20 cellular contexts compared by ENCODE assay signal in the genomic region with DNA sequence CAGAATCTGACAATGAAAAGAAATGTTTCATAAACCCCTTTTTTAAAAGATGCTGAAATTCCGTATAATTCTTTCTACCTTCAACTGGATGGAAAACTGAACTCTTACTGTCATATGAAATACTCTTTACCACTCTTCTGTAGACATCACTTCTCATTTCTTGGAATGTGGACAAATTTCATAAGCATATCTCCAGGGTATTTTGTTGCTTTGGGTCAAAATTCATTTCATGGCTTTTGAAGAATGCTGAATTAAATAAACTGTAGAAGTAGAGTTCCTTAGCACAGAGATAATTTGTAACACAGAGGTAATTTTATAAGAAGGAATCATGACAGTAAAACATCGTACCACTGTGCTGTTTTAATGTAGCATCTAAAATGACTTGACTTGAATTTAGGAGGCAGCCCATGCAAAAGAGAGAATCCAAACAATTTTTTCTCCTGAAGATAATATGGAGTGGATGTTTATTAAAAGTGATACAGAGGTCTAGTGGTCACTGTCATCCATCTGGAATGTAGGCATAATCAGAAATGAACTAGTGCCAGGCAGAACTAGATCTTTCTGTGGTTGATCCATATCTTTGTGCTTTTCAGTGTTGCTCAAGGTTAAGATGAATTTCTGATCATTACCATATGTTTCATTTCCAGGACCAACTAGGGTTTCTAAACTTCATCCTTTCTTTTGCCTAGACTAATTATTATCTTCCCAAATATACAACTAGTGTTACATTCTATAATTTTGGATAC.
DNase-seq lines count a peak whose midpoint lies in the region; ATAC-seq and TF ChIP-seq lines count a peak whose summit lies in the region.
"Had no signal": no experiment of that assay in that cellular context is flagged by ENCODE, and none has a peak within 500 bp of the region (broad histone marks: within the 10 kb centered on the region; RNA-seq: fewer than 3 reads in every experiment).

No MANE protein-coding gene starts in this region.

- H3K9ac ChIP-seq in fibroblast of lung (ENCODE audit: insufficient read depth, low read length) (no peak overlapping the region), smooth muscle cell (ENCODE audit: low read depth) (no peak overlapping the region)

- H3K36me3 Mint-ChIP-seq in MCF 10A (ENCODE audit: insufficient read depth, unreplicated experiment) = peaks cover 7% of the 10 kb centered on the region
- H3K36me3 Mint-ChIP-seq: natural killer cell treated with Interleukin-12 subunit alpha and Interleukin-12 subunit beta and Interleukin-15 and Interleukin-18, amount 100 ng/mL, for 72 hours had no signal

- H3K4me1 ChIP-seq in breast epithelium = no peaks in the 10 kb centered on the region
- H3K4me1 ChIP-seq in fibroblast of lung (ENCODE audit: control insufficient read depth, extremely low read depth, insufficient read depth, low read length) = peaks cover 4% of the 10 kb centered on the region
- no peaks in the 10 kb centered on the region for H3K4me1 ChIP-seq in smooth muscle cell (ENCODE audit: low read depth)
- H3K4me1 ChIP-seq: transverse colon had no signal

- CTCF ChIA-PET in MCF 10A (lab: Yijun Ruan, JAX) = interaction anchor here (0.6 to 0.7 kb wide), 2 partner anchors 21 to 92 kb away, joined by 3 read pairs; no protein-coding TSS in a partner anchor

- H3F3A ChIP-seq in smooth muscle cell (ENCODE audit: low read depth) = no peaks in the 10 kb centered on the region

- H3K27ac Mint-ChIP-seq in MCF 10A (ENCODE audit: low read depth, unreplicated experiment) = peak overlapping the region; percentile 29
- H3K27ac Mint-ChIP-seq: IgD-negative memory B cell; natural killer cell treated with Interleukin-12 subunit alpha and Interleukin-12 subunit beta and Interleukin-15 and Interleukin-18, amount 100 ng/mL, for 72 hours had no signal

- no peak overlapping the region for H3K4me3 ChIP-seq in breast epithelium
- no peak overlapping the region for H3K4me3 ChIP-seq in fibroblast of lung (replicated peaks in 1 of 4; ENCODE audit: control extremely low read depth in 1 of 4, insufficient read depth in 1 of 4, low read depth in 3 of 4, low read length in 4 of 4)
- no peak overlapping the region for H3K4me3 ChIP-seq in smooth muscle cell
- H3K4me3 ChIP-seq: transverse colon had no signal

- H3K27me3 ChIP-seq in breast epithelium = no peaks in the 10 kb centered on the region
- H3K27me3 ChIP-seq in fibroblast of lung (ENCODE audit: control insufficient read depth, insufficient read depth, low read length) = no peaks in the 10 kb centered on the region
- no peaks in the 10 kb centered on the region for H3K27me3 ChIP-seq in smooth muscle cell (ENCODE audit: low read depth)
- H3K27me3 ChIP-seq: transverse colon had no signal

- POLR2A ChIA-PET in MCF 10A (lab: Yijun Ruan, JAX) = interaction anchor here (0.7 kb wide), 1 partner anchor 238 kb away, joined by 4 read pairs; no protein-coding TSS in a partner anchor

- no peaks in the 10 kb centered on the region for H3K9me3 Mint-ChIP-seq in MCF 10A (ENCODE audit: unreplicated experiment)
- H3K9me3 Mint-ChIP-seq: IgD-negative memory B cell had no signal

- intact Hi-C loops in MCF 10A (cut with micrococcal nuclease) = no loop called here
- intact Hi-C loops in breast epithelium (cut with DNase I; ENCODE audit: low total_unique reads) = no loop called here

- H2AFZ ChIP-seq in fibroblast of lung (ENCODE audit: low read length) (no peak overlapping the region), smooth muscle cell (ENCODE audit: low read depth) (no peak overlapping the region)

- peak overlapping the region; percentile 36 for H3K4me2 ChIP-seq in fibroblast of lung (ENCODE audit: extremely low read depth, insufficient read depth, low read length)
- H3K4me2 ChIP-seq in smooth muscle cell = peak overlapping the region; percentile 18

- no peaks in the 10 kb centered on the region for H3K79me2 ChIP-seq in fibroblast of lung (ENCODE audit: control insufficient read depth, insufficient read depth, low read length)
- no peaks in the 10 kb centered on the region for H3K79me2 ChIP-seq in smooth muscle cell (ENCODE audit: low read depth)

- ATAC-seq in GM21529 (IDR thresholded peaks at IDR 0.05; ENCODE audit: unreplicated experiment) = no peak
- ATAC-seq: natural killer cell treated with Interleukin-12 subunit alpha and Interleukin-12 subunit beta and Interleukin-15 and Interleukin-18, amount 100 ng/mL, for 72 hours had no signal

- H4K20me1 ChIP-seq in fibroblast of lung (ENCODE audit: control insufficient read depth, extremely low read depth, insufficient read depth, low read length) (no peaks in the 10 kb centered on the region), smooth muscle cell (ENCODE audit: low read depth) (no peaks in the 10 kb centered on the region)

- no peak overlapping the region for H3K4me3 Mint-ChIP-seq in MCF 10A (ENCODE audit: unreplicated experiment)
- H3K4me3 Mint-ChIP-seq: IgD-negative memory B cell; natural killer cell treated with Interleukin-12 subunit alpha and Interleukin-12 subunit beta and Interleukin-15 and Interleukin-18, amount 100 ng/mL, for 72 hours had no signal

- TF ChIP-seq CTCF in MCF 10A (IDR thresholded peaks at IDR 0.05; ENCODE audit: unreplicated experiment) (no peak), breast epithelium (IDR thresholded peaks at IDR 0.05) (no peak), fibroblast of lung (conservative IDR thresholded peaks at IDR 0.05 in 1 of 2, IDR thresholded peaks at IDR 0.05 in 1 of 2; ENCODE audit: low read depth in 1 of 2, low read length in 2 of 2) (no peak), smooth muscle cell (IDR thresholded peaks at IDR 0.05; ENCODE audit: borderline replicate concordance, insufficient read depth, poor library complexity, severe bottlenecking) (no peak)

- no peaks in the 10 kb centered on the region for H3K36me3 ChIP-seq in breast epithelium
- H3K36me3 ChIP-seq in fibroblast of lung (ENCODE audit: control insufficient read depth, insufficient read depth, low read length) = no peaks in the 10 kb centered on the region
- no peaks in the 10 kb centered on the region for H3K36me3 ChIP-seq in smooth muscle cell (ENCODE audit: low read depth)
- H3K36me3 ChIP-seq: transverse colon had no signal

- no peak for TF ChIP-seq POLR2A in breast epithelium (IDR thresholded peaks at IDR 0.05)

- BruUV-seq in MCF 10A (replicated peaks; lab: Mats Ljungman, UMichigan) = no TSS peak

- H3K4me1 Mint-ChIP-seq in MCF 10A (ENCODE audit: insufficient read depth, unreplicated experiment) = peaks cover 47% of the 10 kb centered on the region

- WGBS in smooth muscle cell (ENCODE audit: low lambda C conversion rate) = 73% methylated on average over 2 of the region's 2 CpGs

- H3K27ac ChIP-seq in breast epithelium = no peak overlapping the region
- no peak overlapping the region for H3K27ac ChIP-seq in fibroblast of lung (ENCODE audit: insufficient read depth, low read length)
- peak overlapping the region; percentile 41 for H3K27ac ChIP-seq in smooth muscle cell (ENCODE audit: low read depth)
- H3K27ac ChIP-seq: 22Rv1, transverse colon had no signal

- no peaks in the 10 kb centered on the region for H3K9me3 ChIP-seq in breast epithelium
- H3K9me3 ChIP-seq in fibroblast of lung (ENCODE audit: control insufficient read depth, insufficient read depth, low read depth, low read length) = no peaks in the 10 kb centered on the region
- no peaks in the 10 kb centered on the region for H3K9me3 ChIP-seq in smooth muscle cell (replicated peaks; ENCODE audit: low read depth)
- H3K9me3 ChIP-seq: transverse colon had no signal

- H3K27me3 Mint-ChIP-seq in MCF 10A (ENCODE audit: insufficient read depth, unreplicated experiment) = no peaks in the 10 kb centered on the region
- H3K27me3 Mint-ChIP-seq: IgD-negative memory B cell; natural killer cell treated with Interleukin-12 subunit alpha and Interleukin-12 subunit beta and Interleukin-15 and Interleukin-18, amount 100 ng/mL, for 72 hours had no signal

- DNase-seq in MCF 10A (ENCODE audit: unreplicated experiment) = no peak
- no peak for DNase-seq in breast epithelium (ENCODE audit: low spot score in 2 of 2)
- DNase-seq in SK-N-DZ (ENCODE audit: low spot score) = peak; percentile 25
- DNase-seq in fibroblast of lung (ENCODE audit: low read depth in 2 of 2) = peak; percentile 89 to 90
- no peak for DNase-seq in smooth muscle cell (lab: John Stamatoyannopoulos, UW; ENCODE audit: unreplicated experiment)
- DNase-seq in NCI-H446 (lab: John Stamatoyannopoulos, UW) = no peak
- DNase-seq in inferior parietal cortex (ENCODE audit: extremely low spot score) = no peak
- DNase-seq: activated CD4-positive, CD25-positive, alpha-beta regulatory T cell; cortex of kidney; DMS53; head of caudate nucleus; NCI-H1930; NCI-H510A; SIG-M5; stimulated activated naive CD4-positive, alpha-beta T cell; transverse colon had no signal

Comparison
In these comparisons a context has a peak if more than half of its experiments do, and no peak if none do; other contexts are left out.
1. DNase-seq: peak in SK-N-DZ (single experiment) and fibroblast of lung (2 of 2); none in MCF 10A (single experiment), breast epithelium (0 of 2), smooth muscle cell (single experiment), NCI-H446 (0 of 2) and inferior parietal cortex (single experiment).